ENCODE assay signal across 12 cellular contexts in genomic region chr6:155706341-155706740, GRCh38.
DNase-seq lines count a peak whose midpoint lies in the region; ATAC-seq and TF ChIP-seq lines count a peak whose summit lies in the region.
"Had no signal": no experiment of that assay in that cellular context is flagged by ENCODE, and none has a peak within 500 bp of the region (broad histone marks: within the 10 kb centered on the region; RNA-seq: fewer than 3 reads in every experiment).

No MANE protein-coding gene starts in this region.

- peaks cover 6% of the 10 kb centered on the region; the same call in 1 of the 2 replicates for H3K9me2 ChIP-seq in GM23338 (ENCODE audit: insufficient read depth)

- no peak overlapping the region for H3K27ac ChIP-seq in GM23338 (ENCODE audit: low read depth)

- H3K4me1 Mint-ChIP-seq in GM23338: peaks cover under 1% of the 10 kb centered on the region; the same call in 1 of the 3 replicates
- no peaks in the 10 kb centered on the region for H3K4me1 Mint-ChIP-seq in activated T-helper 2 cell treated with anti-CD3 and anti-CD28 coated beads, Interferon-gamma antibody, Interleukin-2, Interleukin-4, amounts not matched to agents 10 μg/mL and 5 μg/mL and 100 μg/mL, durations not matched to agents 14 hours and 24 hours and 36 hours (ENCODE audit: low read depth)

- peaks cover 3% of the 10 kb centered on the region for H3K27me3 Mint-ChIP-seq in GM23338 (ENCODE audit: insufficient read depth, low read depth, poor library complexity)
- H3K27me3 Mint-ChIP-seq in activated T-helper 2 cell treated with anti-CD3 and anti-CD28 coated beads, Interferon-gamma antibody, Interleukin-2, Interleukin-4, amounts not matched to agents 10 μg/mL and 5 μg/mL and 100 μg/mL, durations not matched to agents 14 hours and 24 hours and 36 hours (ENCODE audit: low read depth): no peaks in the 10 kb centered on the region

- H3F3A ChIP-seq in GM23338 (replicated peaks; ENCODE audit: low read depth): no peaks in the 10 kb centered on the region

- H4K20me1 ChIP-seq in GM23338 (replicated peaks; ENCODE audit: insufficient read depth): no peaks in the 10 kb centered on the region

- no peak overlapping the region for H3K27ac Mint-ChIP-seq in GM23338
- no peak overlapping the region for H3K27ac Mint-ChIP-seq in activated T-helper 2 cell treated with anti-CD3 and anti-CD28 coated beads, Interferon-gamma antibody, Interleukin-2, Interleukin-4, amounts not matched to agents 10 μg/mL and 5 μg/mL and 100 μg/mL, durations not matched to agents 14 hours and 24 hours and 36 hours
- H3K27ac Mint-ChIP-seq: CD4-positive, alpha-beta T cell had no signal

- no peaks in the 10 kb centered on the region for H3K36me3 ChIP-seq in GM23338 (ENCODE audit: insufficient read depth)
- H3K36me3 ChIP-seq: BE2C had no signal

- no peaks in the 10 kb centered on the region; the same call in 2 of the 3 replicates for H3K9me3 Mint-ChIP-seq in GM23338
- H3K9me3 Mint-ChIP-seq in activated T-helper 2 cell treated with anti-CD3 and anti-CD28 coated beads, Interferon-gamma antibody, Interleukin-2, Interleukin-4, amounts not matched to agents 10 μg/mL and 5 μg/mL and 100 μg/mL, durations not matched to agents 14 hours and 24 hours and 36 hours: no peaks in the 10 kb centered on the region
- H3K9me3 Mint-ChIP-seq: CD4-positive, alpha-beta T cell had no signal

- no peak for DNase-seq in GM23338 (ENCODE audit: low spot score)
- peak; percentile 19 for DNase-seq in Kasumi-1 (lab: John Stamatoyannopoulos, UW)
- DNase-seq in dermis blood vessel endothelial cell: peak; percentile 32
- DNase-seq in lung microvascular endothelial cell (ENCODE audit: low read depth in 2 of 2): peak; percentile 45 to 57
- no peak for DNase-seq in NCI-H2196 (lab: John Stamatoyannopoulos, UW; ENCODE audit: unreplicated experiment)
- DNase-seq in hypothalamus (lab: John Stamatoyannopoulos, UW): no peak
- no peak for DNase-seq in activated T-helper 2 cell treated with anti-CD3 and anti-CD28 coated beads, Interferon-gamma antibody, Interleukin-2, Interleukin-4, amounts not matched to agents 10 μg/mL and 5 μg/mL and 100 μg/mL, durations not matched to agents 14 hours and 24 hours and 36 hours (ENCODE audit: low spot score)
- DNase-seq: BE2C; CD4-positive, alpha-beta T cell; H7; NCI-H187 treated with DMSO at 0.1 percent for 48 hours; NCI-H2171 had no signal

- no peak for TF ChIP-seq CTCF in GM23338 (conservative IDR thresholded peaks at IDR 0.05; ENCODE audit: low read depth in 2 of 2)

- ATAC-seq in GM23338: no peak

- no peak overlapping the region for H3K4me3 Mint-ChIP-seq in GM23338
- no peak overlapping the region for H3K4me3 Mint-ChIP-seq in activated T-helper 2 cell treated with anti-CD3 and anti-CD28 coated beads, Interferon-gamma antibody, Interleukin-2, Interleukin-4, amounts not matched to agents 10 μg/mL and 5 μg/mL and 100 μg/mL, durations not matched to agents 14 hours and 24 hours and 36 hours (ENCODE audit: low read depth)
- H3K4me3 Mint-ChIP-seq: CD4-positive, alpha-beta T cell had no signal

- no peak overlapping the region for H3K4me2 ChIP-seq in GM23338

- no peak overlapping the region for H3K4me3 ChIP-seq in GM23338

- peak overlapping the region; percentile 81; the same call in 1 of the 2 replicates for H2AFZ ChIP-seq in GM23338

- no peaks in the 10 kb centered on the region for H3K36me3 Mint-ChIP-seq in GM23338 (ENCODE audit: low read depth)
- H3K36me3 Mint-ChIP-seq in activated T-helper 2 cell treated with anti-CD3 and anti-CD28 coated beads, Interferon-gamma antibody, Interleukin-2, Interleukin-4, amounts not matched to agents 10 μg/mL and 5 μg/mL and 100 μg/mL, durations not matched to agents 14 hours and 24 hours and 36 hours (ENCODE audit: low read depth): no peaks in the 10 kb centered on the region

- H3K79me2 ChIP-seq in GM23338 (replicated peaks; ENCODE audit: insufficient read depth): no peaks in the 10 kb centered on the region

- H3K27me3 ChIP-seq in GM23338 (ENCODE audit: insufficient read depth): no peaks in the 10 kb centered on the region
- H3K27me3 ChIP-seq: BE2C had no signal

- intact Hi-C loops in activated T-helper 2 cell treated with anti-CD3 and anti-CD28 coated beads, Interferon-gamma antibody, Interleukin-2, Interleukin-4, amounts not matched to agents 10 μg/mL and 5 μg/mL and 100 μg/mL, durations not matched to agents 14 hours and 24 hours and 36 hours (cut with micrococcal nuclease): no loop called here

- no peaks in the 10 kb centered on the region for H3K4me1 ChIP-seq in GM23338 (ENCODE audit: insufficient read depth)
- H3K4me1 ChIP-seq: BE2C had no signal

TF ChIP-seq in GM23338, 12 proteins besides CTCF, POLR2A, EP300 and RAD21:
- TF ChIP-seq POLR2AphosphoS5 (IDR thresholded peaks at IDR 0.05; ENCODE audit: low read depth) (no peak), JUNB (IDR thresholded peaks at IDR 0.05; ENCODE audit: unreplicated experiment) (no peak), ZNF114 (CRISPR knock-in tag; IDR thresholded peaks at IDR 0.05) (no peak), EZH2 (IDR thresholded peaks at IDR 0.05; ENCODE audit: low read depth, unreplicated experiment) (no peak), REST (IDR thresholded peaks at IDR 0.05; ENCODE audit: unreplicated experiment) (no peak), NANOG (IDR thresholded peaks at IDR 0.05; ENCODE audit: borderline replicate concordance) (no peak), CREB1 (CRISPR knock-in tag; IDR thresholded peaks at IDR 0.05; ENCODE audit: low read depth) (no peak)
TF ChIP-seq in GM23338: peak in this region for 0.

Comparison
In these comparisons a context has a peak if more than half of its experiments do, and no peak if none do; other contexts are left out.
1. DNase-seq: peak in Kasumi-1 (2 of 2), dermis blood vessel endothelial cell (single experiment) and lung microvascular endothelial cell (2 of 2); none in GM23338 (single experiment), NCI-H2196 (single experiment), hypothalamus (0 of 51) and activated T-helper 2 cell treated with anti-CD3 and anti-CD28 coated beads, Interferon-gamma antibody, Interleukin-2, Interleukin-4, amounts not matched to agents 10 μg/mL and 5 μg/mL and 100 μg/mL, durations not matched to agents 14 hours and 24 hours and 36 hours (single experiment).